8 cellular contexts compared by ENCODE assay signal in genomic region chr15:56242576-56243116, GRCh38. TPM values are rescaled to one million over a fixed set of nuclear protein-coding genes. Genes with fewer than 3 reads are reported as not detected.
DNase-seq lines count a peak whose midpoint lies in the region; ATAC-seq and TF ChIP-seq lines count a peak whose summit lies in the region.

No MANE protein-coding gene starts in this region.

- H3K4me3 Mint-ChIP-seq in GM23338, result peak overlapping the region; percentile 98
- H3K4me3 Mint-ChIP-seq in activated CD8-positive, alpha-beta T cell treated with anti-CD3 and anti-CD28 coated beads, Interleukin-2, amount 10 ng/mL, durations not matched to agents 7 days and 5 days, result peak overlapping the region; percentile 88
- peak overlapping the region; percentile 90 to 92 for H3K4me3 Mint-ChIP-seq in stimulated activated naive CD8-positive, alpha-beta T cell treated with anti-CD3 and anti-CD28 coated beads, Interleukin-15, amount 100 ng/mL, for 72 hours

- peaks cover 10% of the 10 kb centered on the region for H3K27me3 Mint-ChIP-seq in GM23338 (ENCODE audit: insufficient read depth, low read depth, poor library complexity)
- no peaks in the 10 kb centered on the region for H3K27me3 Mint-ChIP-seq in activated CD8-positive, alpha-beta T cell treated with anti-CD3 and anti-CD28 coated beads, Interleukin-2, amount 10 ng/mL, durations not matched to agents 7 days and 5 days (ENCODE audit: low read depth)
- H3K27me3 Mint-ChIP-seq in stimulated activated naive CD8-positive, alpha-beta T cell treated with anti-CD3 and anti-CD28 coated beads, Interleukin-15, amount 100 ng/mL, for 72 hours, result no peaks in the 10 kb centered on the region

- peak overlapping the region; percentile 76 for H3K4me3 ChIP-seq in A673 (ENCODE audit: low read depth, low read length, poor library complexity, severe bottlenecking)
- H3K4me3 ChIP-seq in GM23338, result peak overlapping the region; percentile 73
- peak overlapping the region; percentile 98 for H3K4me3 ChIP-seq in iPS DF 6.9 (ENCODE audit: low read length)

- no peak overlapping the region for H2AFZ ChIP-seq in GM23338

- H4K20me1 ChIP-seq in GM23338 (replicated peaks; ENCODE audit: insufficient read depth), result peaks cover 6% of the 10 kb centered on the region; the same call in 1 of the 2 replicates

- H3K27ac Mint-ChIP-seq in GM23338, result peak overlapping the region; percentile 96
- peak overlapping the region; percentile 89 for H3K27ac Mint-ChIP-seq in activated CD8-positive, alpha-beta T cell treated with anti-CD3 and anti-CD28 coated beads, Interleukin-2, amount 10 ng/mL, durations not matched to agents 7 days and 5 days
- H3K27ac Mint-ChIP-seq in stimulated activated naive CD8-positive, alpha-beta T cell treated with anti-CD3 and anti-CD28 coated beads, Interleukin-15, amount 100 ng/mL, for 72 hours, result peak overlapping the region; percentile 73 to 83

- BruUV-seq in A673 (replicated peaks; lab: Mats Ljungman, UMichigan), result no TSS peak

- H3F3A ChIP-seq in GM23338 (replicated peaks; ENCODE audit: low read depth), result peaks cover 5% of the 10 kb centered on the region; the same call in 1 of the 2 replicates

- no peak; the same call in 2 of the 3 replicates for ATAC-seq in GM23338
- ATAC-seq in activated CD8-positive, alpha-beta T cell treated with anti-CD3 and anti-CD28 coated beads, Interleukin-2, amount 10 ng/mL, durations not matched to agents 7 days and 5 days, result no peak
- no peak for ATAC-seq in stimulated activated naive CD8-positive, alpha-beta T cell treated with anti-CD3 and anti-CD28 coated beads, Interleukin-15, amount 100 ng/mL, for 72 hours
- ATAC-seq in HG03469 (IDR thresholded peaks at IDR 0.05; ENCODE audit: unreplicated experiment), result no peak

- no peak for DNase-seq in A673 (ENCODE audit: low spot score)
- no peak for DNase-seq in GM23338 (ENCODE audit: low spot score)
- no peak for DNase-seq in activated CD8-positive, alpha-beta T cell treated with anti-CD3 and anti-CD28 coated beads, Interleukin-2, amount 10 ng/mL, durations not matched to agents 7 days and 5 days
- no peak for DNase-seq in iPS DF 6.9 (ENCODE audit: low read depth, low spot score)
- no peak for DNase-seq in stimulated activated naive CD8-positive, alpha-beta T cell treated with anti-CD3 and anti-CD28 coated beads, Interleukin-15, amount 100 ng/mL, for 72 hours
- DNase-seq in effector CD4-positive, alpha-beta T cell, result no peak
- DNase-seq in mucosa of gallbladder (ENCODE audit: low spot score), result no peak

- H3K9me2 ChIP-seq in GM23338 (ENCODE audit: insufficient read depth), result no peaks in the 10 kb centered on the region

- H3K4me1 ChIP-seq in A673 (ENCODE audit: insufficient read depth, low read length, poor library complexity, severe bottlenecking) (peaks cover 29% of the 10 kb centered on the region), GM23338 (ENCODE audit: insufficient read depth) (peaks cover 43% of the 10 kb centered on the region), iPS DF 6.9 (ENCODE audit: control insufficient read depth, insufficient read depth, low read length) (peaks cover 3% of the 10 kb centered on the region; the same call in 1 of the 2 replicates)

- peaks cover 36% of the 10 kb centered on the region for H3K4me1 Mint-ChIP-seq in GM23338
- peaks cover 35% of the 10 kb centered on the region for H3K4me1 Mint-ChIP-seq in activated CD8-positive, alpha-beta T cell treated with anti-CD3 and anti-CD28 coated beads, Interleukin-2, amount 10 ng/mL, durations not matched to agents 7 days and 5 days (ENCODE audit: low read depth)
- peaks cover 32% of the 10 kb centered on the region for H3K4me1 Mint-ChIP-seq in stimulated activated naive CD8-positive, alpha-beta T cell treated with anti-CD3 and anti-CD28 coated beads, Interleukin-15, amount 100 ng/mL, for 72 hours

- no peaks in the 10 kb centered on the region for H3K27me3 ChIP-seq in A673 (replicated peaks; ENCODE audit: insufficient read depth, low read depth, low read length, poor library complexity)
- H3K27me3 ChIP-seq in GM23338 (ENCODE audit: insufficient read depth), result no peaks in the 10 kb centered on the region
- H3K27me3 ChIP-seq in iPS DF 6.9 (ENCODE audit: control insufficient read depth, insufficient read depth, low read length), result no peaks in the 10 kb centered on the region

- peaks cover 54% of the 10 kb centered on the region for H3K79me2 ChIP-seq in GM23338 (replicated peaks; ENCODE audit: insufficient read depth)

- peaks cover 16% of the 10 kb centered on the region; the same call in 2 of the 3 replicates for H3K36me3 Mint-ChIP-seq in GM23338 (ENCODE audit: low read depth)
- peaks cover 18% of the 10 kb centered on the region for H3K36me3 Mint-ChIP-seq in activated CD8-positive, alpha-beta T cell treated with anti-CD3 and anti-CD28 coated beads, Interleukin-2, amount 10 ng/mL, durations not matched to agents 7 days and 5 days (ENCODE audit: low read depth)

- H3K36me3 ChIP-seq in A673 (ENCODE audit: insufficient read depth, low read length, poor library complexity, severe bottlenecking) (no peaks in the 10 kb centered on the region), GM23338 (ENCODE audit: insufficient read depth) (no peaks in the 10 kb centered on the region), iPS DF 6.9 (ENCODE audit: control insufficient read depth, insufficient read depth, low read length) (no peaks in the 10 kb centered on the region; the same call in 1 of the 2 replicates)

- H3K27ac ChIP-seq in A673 (ENCODE audit: low read depth, low read length, poor library complexity, severe bottlenecking) (peak overlapping the region; percentile 81), GM23338 (ENCODE audit: low read depth) (peak overlapping the region; percentile 86), iPS DF 6.9 (ENCODE audit: low read length) (no peak overlapping the region)

- no peaks in the 10 kb centered on the region for H3K9me3 Mint-ChIP-seq in GM23338
- H3K9me3 Mint-ChIP-seq in activated CD8-positive, alpha-beta T cell treated with anti-CD3 and anti-CD28 coated beads, Interleukin-2, amount 10 ng/mL, durations not matched to agents 7 days and 5 days (ENCODE audit: insufficient read depth), result peaks cover 4% of the 10 kb centered on the region
- no peaks in the 10 kb centered on the region for H3K9me3 Mint-ChIP-seq in stimulated activated naive CD8-positive, alpha-beta T cell treated with anti-CD3 and anti-CD28 coated beads, Interleukin-15, amount 100 ng/mL, for 72 hours

- POLR2A ChIA-PET in A673 (lab: Charles Lee; ENCODE audit: low non-redundant PET), result interaction anchor here (0.7 kb wide), 1 partner anchor 222 kb away, joined by 3 read pairs; the partner anchor contains the start of gene MNS1
- POLR2A ChIA-PET in activated CD8-positive, alpha-beta T cell treated with anti-CD3 and anti-CD28 coated beads, Interleukin-2, amount 10 ng/mL, durations not matched to agents 7 days and 5 days (lab: Charles Lee), result interaction anchor here (1.3 kb wide), 1 partner anchor 35 kb away, joined by 6 read pairs; no protein-coding TSS in a partner anchor

- TF ChIP-seq CTCF in A673 (conservative IDR thresholded peaks at IDR 0.05; ENCODE audit: low read depth, low read length), result no peak
- TF ChIP-seq CTCF in GM23338 (conservative IDR thresholded peaks at IDR 0.05; ENCODE audit: low read depth in 2 of 2), result no peak

- intact Hi-C loops in A673 (cut with micrococcal nuclease; ENCODE audit: unreplicated experiment), result loop anchor here (5.0 to 10.0 kb wide), 2 partner anchors 122 to 250 kb away; partner anchors contain the start of genes NEDD4 and TEX9

- H3K4me2 ChIP-seq in GM23338, result peak overlapping the region; percentile 87

- CTCF ChIA-PET in A673 (lab: Charles Lee), result no interaction called here
- CTCF ChIA-PET in activated CD8-positive, alpha-beta T cell treated with anti-CD3 and anti-CD28 coated beads, Interleukin-2, amount 10 ng/mL, durations not matched to agents 7 days and 5 days (lab: Charles Lee), result interaction anchor here (1.0 kb wide), 1 partner anchor 13 kb away, joined by 3 read pairs; no protein-coding TSS in a partner anchor

- H3K9me3 ChIP-seq in A673 (ENCODE audit: low read depth, low read length, poor library complexity, severe bottlenecking), result no peaks in the 10 kb centered on the region
- no peaks in the 10 kb centered on the region for H3K9me3 ChIP-seq in iPS DF 6.9 (ENCODE audit: control insufficient read depth, insufficient read depth, low read length)

- WGBS in iPS DF 6.9 (ENCODE audit: insufficient coverage, insufficient read length), result no CpG with 5 or more reads among the region's 11 CpGs

TF ChIP-seq in GM23338, 12 proteins besides CTCF, POLR2A, EP300 and RAD21 (continues in another document):
- TF ChIP-seq JUNB (IDR thresholded peaks at IDR 0.05; ENCODE audit: unreplicated experiment), result no peak
- TF ChIP-seq EZH2phosphoT487 (IDR thresholded peaks at IDR 0.05; ENCODE audit: unreplicated experiment), result no peak

RNA-seq across cellular contexts. Expression of gene RFX7, which starts 1.0 kb away (rescaled TPM):
- total RNA-seq in A673 (2021) (34.1 and 34.4 TPM in 2 replicates), mucosa of gallbladder (15.9 TPM)
- total RNA-seq in GM23338 (2014; rRNA removed; shearing (Covaris generic)), result 33.6 TPM in 2 replicates
- 15.8 and 17.6 TPM in 2 replicates for polyA plus RNA-seq in GM23338 (2016; fragmentation: Nextera tagmentation; extraction: Ambion mirVana)
- total RNA-seq in activated CD8-positive, alpha-beta T cell treated with anti-CD3 and anti-CD28 coated beads, Interleukin-2, amount 10 ng/mL, durations not matched to agents 7 days and 5 days, result 10 to 100 TPM; 32.9 to 35.1 TPM
